Comparison of ENCODE assay signal across 8 cellular contexts in the genomic region with DNA sequence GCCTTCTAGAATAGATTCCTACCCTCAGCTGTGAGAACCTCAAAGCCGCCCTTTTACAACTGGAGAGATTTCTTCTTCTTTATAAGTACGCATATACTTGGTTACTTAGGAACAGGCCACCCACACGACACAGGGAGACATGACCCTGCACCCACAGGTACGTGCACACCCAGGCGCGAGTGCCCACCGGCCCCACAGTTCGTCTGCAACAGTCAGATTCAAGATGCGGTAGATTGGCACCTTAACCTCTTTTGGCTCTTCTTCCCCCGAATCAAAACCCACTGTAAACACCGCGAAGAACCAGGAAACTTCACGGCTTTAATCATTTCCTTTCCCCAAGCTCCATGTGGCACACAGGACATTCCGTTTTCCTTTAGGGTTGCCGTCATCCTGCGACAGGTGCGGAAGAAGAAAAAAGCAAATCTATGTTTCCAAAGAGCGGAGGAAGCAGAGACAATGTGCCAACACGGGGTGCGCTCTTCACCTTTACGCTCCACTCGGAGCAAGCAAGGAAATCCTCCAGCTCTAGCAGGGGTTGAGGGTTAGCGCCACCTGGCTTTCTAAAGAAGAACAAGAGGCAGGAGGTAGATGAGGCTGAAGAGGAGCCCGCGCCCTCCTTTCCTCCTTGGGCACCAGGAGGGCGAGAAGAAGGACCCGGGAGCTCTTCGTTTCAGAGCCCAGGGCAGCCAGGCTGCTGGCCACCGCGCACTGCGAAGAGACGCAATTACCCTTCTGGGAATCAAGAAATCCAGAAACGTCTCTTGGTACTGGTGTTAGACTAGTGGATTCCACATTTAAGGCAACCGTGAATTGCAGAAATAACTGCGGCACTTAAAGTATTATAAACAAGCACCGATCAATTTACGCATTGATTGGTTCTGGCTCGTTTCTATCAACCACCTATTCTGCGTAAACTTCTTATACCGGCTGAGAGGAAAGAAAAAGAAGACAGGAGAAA. TPM values are rescaled to one million over a fixed set of nuclear protein-coding genes. Genes with fewer than 3 reads are reported as not detected.
DNase-seq lines count a peak whose midpoint lies in the region; ATAC-seq and TF ChIP-seq lines count a peak whose summit lies in the region.

No MANE protein-coding gene starts in this region.

- H3K4me3 ChIP-seq in NT2/D1 (ENCODE audit: insufficient read length, low read depth) = peak overlapping the region; percentile 9
- peak overlapping the region; percentile 48 to 49 for H3K4me3 ChIP-seq in gastroesophageal sphincter
- H3K4me3 ChIP-seq in ovary = peak overlapping the region; percentile 41
- peak overlapping the region; percentile 37 to 76 for H3K4me3 ChIP-seq in aorta (ENCODE audit: low read length in 2 of 2)

- intact Hi-C loops in ovary (cut with DNase I) (loop anchor here (5.0 to 10.0 kb wide), 4 partner anchors 67 to 82 kb away; no protein-coding TSS in a partner anchor), aorta (cut with DNase I) (loop anchor here (1.0 to 5.0 kb wide), 4 partner anchors 74 to 177 kb away; a partner anchor contains a TSS)

- 22 to 100% methylated on average over 1 to 36 of the region's 40 CpGs for WGBS in gastroesophageal sphincter (ENCODE audit: low coverage in 1 of 2), 2 donors
- 20 to 22% (median 21%) methylated on average over 40 of the region's 40 CpGs for WGBS in ovary, 3 donors
- 12 to 13% methylated on average over 40 of the region's 40 CpGs for WGBS in aorta, 2 donors

- ATAC-seq in GM19372 (IDR thresholded peaks at IDR 0.05; ENCODE audit: low read depth, unreplicated experiment) = peak; percentile 96
- ATAC-seq in HG03432 (IDR thresholded peaks at IDR 0.05; ENCODE audit: unreplicated experiment) = peak; percentile 95
- ATAC-seq in gastroesophageal sphincter = peak; percentile 87
- peak; percentile 75 for ATAC-seq in aorta (ENCODE audit: low FRiP score)

- H3K9me3 ChIP-seq in NT2/D1 (ENCODE audit: insufficient read depth, low read length) = no peaks in the 10 kb centered on the region
- no peaks in the 10 kb centered on the region for H3K9me3 ChIP-seq in gastroesophageal sphincter
- no peaks in the 10 kb centered on the region for H3K9me3 ChIP-seq in ovary
- H3K9me3 ChIP-seq in aorta (ENCODE audit: control insufficient read depth, low read length) = no peaks in the 10 kb centered on the region

- no peak for TF ChIP-seq POLR2A in gastroesophageal sphincter (IDR thresholded peaks at IDR 0.05)
- TF ChIP-seq POLR2A in ovary (IDR thresholded peaks at IDR 0.05) = no peak

- H3K4me1 ChIP-seq in NT2/D1 (ENCODE audit: insufficient read depth, insufficient read length) (peaks cover 3% of the 10 kb centered on the region), gastroesophageal sphincter (peaks cover 0 to 34% (median 11%) of the 10 kb centered on the region in 3 donors), ovary (ENCODE audit: insufficient read depth) (peaks cover 7% of the 10 kb centered on the region), aorta (ENCODE audit: control insufficient read depth in 1 of 2, insufficient read depth in 2 of 2, low read length in 2 of 2) (peaks cover 0 to 4% of the 10 kb centered on the region in 2 donors)

- H3K27ac ChIP-seq in gastroesophageal sphincter = peak overlapping the region in 1 of 4 donors; percentile 62
- no peak overlapping the region for H3K27ac ChIP-seq in ovary
- no peak overlapping the region for H3K27ac ChIP-seq in aorta (ENCODE audit: low read depth in 1 of 2, low read length in 2 of 2)

- H3K9ac ChIP-seq in NT2/D1 (ENCODE audit: insufficient read length, low read depth) = no peak overlapping the region

- peak; percentile 80 to 89 (median 82) for TF ChIP-seq CTCF in gastroesophageal sphincter (IDR thresholded peaks at IDR 0.05)
- peak; percentile 43 to 64 (median 49) for TF ChIP-seq CTCF in ovary (IDR thresholded peaks at IDR 0.05)

- H3K27me3 ChIP-seq in NT2/D1 (ENCODE audit: insufficient read depth, insufficient read length) (peaks cover 19% of the 10 kb centered on the region), gastroesophageal sphincter (no peaks in the 10 kb centered on the region), ovary (no peaks in the 10 kb centered on the region), aorta (ENCODE audit: control insufficient read depth in 1 of 2, insufficient read depth in 2 of 2, low read length in 1 of 2) (no peaks in the 10 kb centered on the region)

- DNase-seq in COR-L47 (lab: John Stamatoyannopoulos, UW) (peak; percentile 83), NT2/D1 (ENCODE audit: low read depth, low spot score) (no peak), ovary (peak in 4 of 5 donors; percentile 34 to 62 (median 51)), aorta (peak; percentile 68 to 74)
- peak; percentile 81 for DNase-seq in activated effector memory CD4-positive, alpha-beta T cell treated with anti-CD3 and anti-CD28 coated beads, Interleukin-2, amount 50 U/mL, for 16 hours

- H3K36me3 ChIP-seq in NT2/D1 (ENCODE audit: insufficient read depth, insufficient read length, low read length) (no peaks in the 10 kb centered on the region), gastroesophageal sphincter (no peaks in the 10 kb centered on the region), ovary (no peaks in the 10 kb centered on the region), aorta (ENCODE audit: control insufficient read depth in 1 of 2, insufficient read depth in 2 of 2, low read length in 1 of 2) (no peaks in the 10 kb centered on the region)

- no peak for TF ChIP-seq EP300 in gastroesophageal sphincter (IDR thresholded peaks at IDR 0.05)
- no peak for TF ChIP-seq EP300 in ovary (IDR thresholded peaks at IDR 0.05)

RNA-seq across cellular contexts. Expression of a gene that starts 35.7 kb away (rescaled TPM):
- 100 to 1,000 TPM in 3 of 4 donors, 10 to 100 TPM in 1; 73.0 to 138 (median 128) TPM for total RNA-seq in gastroesophageal sphincter
- 10 to 100 TPM; 12.9 to 99.9 (median 44.1) TPM for total RNA-seq in ovary
- polyA plus RNA-seq in ovary = 10 to 100 TPM; 32.4 to 39.6 TPM
- total RNA-seq in aorta = 10 to 100 TPM in 1 of 2 donors, 1 to 10 TPM in 1; 5.2 to 19.5 TPM
- polyA plus RNA-seq in aorta = 10 to 100 TPM; 17.0 to 36.7 TPM
